Comparison of ENCODE assay signal across 20 cellular contexts in the genomic region with DNA sequence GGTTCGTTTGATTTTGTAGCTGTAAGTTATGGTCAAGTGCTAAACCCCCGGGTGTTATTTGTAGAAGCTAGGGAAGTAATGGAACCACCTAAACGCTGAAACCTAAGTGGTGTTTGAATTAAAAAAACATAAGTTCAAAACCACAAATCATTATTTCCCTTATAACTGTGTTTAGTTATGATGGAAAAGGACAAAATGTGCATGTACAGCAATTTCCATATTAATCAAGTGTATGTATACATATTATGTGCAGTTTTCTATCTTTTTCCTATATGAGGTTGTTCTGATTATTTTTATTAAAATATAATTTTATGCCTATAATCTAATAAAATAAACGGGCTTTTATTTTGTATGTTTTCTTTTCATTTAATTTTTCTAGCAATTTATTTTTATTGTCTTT.
"Had no signal": no experiment of that assay in that cellular context is flagged by ENCODE, and none has a peak within 500 bp of the region (broad histone marks: within the 10 kb centered on the region; RNA-seq: fewer than 3 reads in every experiment).

No MANE protein-coding gene starts in this region.

- H3K27ac ChIP-seq: HL-60, KMS-11, RWPE1 had no signal

- H3K9me3 ChIP-seq: SK-N-SH had no signal

- DNase-seq: Kasumi-1, MM.1S, NCI-H1092 treated with DMSO at 0.1 percent for 48 hours, NCI-H1436, NCI-H1694, NCI-H187 treated with DMSO at 0.1 percent for 48 hours, NCI-H2029 treated with DMSO at 0.1 percent for 48 hours, NCI-H345, NCI-H446 treated with DMSO at 0.1 percent for 48 hours, NCI-H510A treated with DMSO at 0.1 percent for 48 hours, NCI-H526, NCI-H774, SHP77, SK-N-SH, SW 1271, T-cell had no signal

- ATAC-seq: T-cell had no signal

- H3K4me2 ChIP-seq: KMS-11, SK-N-SH had no signal

- FAIRE-seq: HTR-8/SVneo had no signal

- H3K9ac ChIP-seq: KMS-11, SK-N-SH had no signal
